Comparison of ENCODE assay signal across 19 cellular contexts in genomic region chr2:21915201-21915600, GRCh38.
DNase-seq lines count a peak whose midpoint lies in the region; ATAC-seq, FAIRE-seq and TF ChIP-seq lines count a peak whose summit lies in the region.
"Had no signal": no experiment of that assay in that cellular context is flagged by ENCODE, and none has a peak within 500 bp of the region (broad histone marks: within the 10 kb centered on the region; RNA-seq: fewer than 3 reads in every experiment).

No MANE protein-coding gene starts in this region.

- TF ChIP-seq CTCF in A549 (IDR thresholded peaks at IDR 0.05) (no peak), IMR-90 (conservative IDR thresholded peaks at IDR 0.05; ENCODE audit: low read depth, low read length) (no peak), H1 (IDR thresholded peaks at IDR 0.05; ENCODE audit: control extremely low read depth in 1 of 3, insufficient read depth in 1 of 3, low read depth in 1 of 3, low read length in 3 of 3) (no peak)
- no peak for TF ChIP-seq CTCF in CD4-positive, alpha-beta T cell (IDR thresholded peaks at IDR 0.05)

- no peak overlapping the region for H2AFZ ChIP-seq in IMR-90 (replicated peaks; ENCODE audit: low read length, poor library complexity)
- H2AFZ ChIP-seq in H1 (ENCODE audit: low read length) = no peak overlapping the region

- H3K4me1 Mint-ChIP-seq in CD4-positive, alpha-beta T cell (ENCODE audit: low read depth) = no peaks in the 10 kb centered on the region
- H3K4me1 Mint-ChIP-seq: B cell; CD4-positive, alpha-beta memory T cell; CD8-positive, alpha-beta memory T cell had no signal

- no peak overlapping the region for H3K56ac ChIP-seq in IMR-90 (ENCODE audit: extremely low read depth, insufficient read depth, low read length)
- no peak overlapping the region for H3K56ac ChIP-seq in H1 (replicated peaks; ENCODE audit: insufficient read length, low read depth, low read length)

- H4K20me1 ChIP-seq in IMR-90 (ENCODE audit: insufficient read depth, low read length) = no peaks in the 10 kb centered on the region
- no peaks in the 10 kb centered on the region for H4K20me1 ChIP-seq in H1 (replicated peaks in 1 of 2; ENCODE audit: control insufficient read depth in 1 of 2, insufficient read depth in 2 of 2, low read length in 2 of 2)
- H4K20me1 ChIP-seq: BLaER1 treated with 17β-estradiol and CSF1 and Interleukin-3, amounts not matched to agents 10 nM and 100 nM had no signal

- H3K4me2 ChIP-seq in A549 = no peak overlapping the region
- H3K4me2 ChIP-seq in IMR-90 (ENCODE audit: low read depth, low read length) = no peak overlapping the region
- no peak overlapping the region for H3K4me2 ChIP-seq in H1 (ENCODE audit: insufficient read depth in 1 of 2, low read depth in 2 of 2, low read length in 2 of 2)
- H3K4me2 ChIP-seq: BLaER1 treated with 17β-estradiol and CSF1 and Interleukin-3, amounts not matched to agents 10 nM and 100 nM had no signal

- no peak overlapping the region for H3K18ac ChIP-seq in IMR-90 (ENCODE audit: low read depth, low read length)
- no peak overlapping the region for H3K18ac ChIP-seq in H1 (ENCODE audit: extremely low read depth, low read length)

- H3K4ac ChIP-seq in IMR-90 (ENCODE audit: low read depth, low read length) (no peak overlapping the region), H1 (replicated peaks; ENCODE audit: insufficient read length, low read depth, low read length) (no peak overlapping the region)

- H3K4me1 ChIP-seq in A549 = no peaks in the 10 kb centered on the region
- H3K4me1 ChIP-seq in IMR-90 (ENCODE audit: control insufficient read depth, insufficient read depth, low read length) = no peaks in the 10 kb centered on the region
- H3K4me1 ChIP-seq in H1 (replicated peaks in 1 of 4; ENCODE audit: control insufficient read depth in 3 of 4, insufficient read depth in 4 of 4, low read length in 3 of 4) = no peaks in the 10 kb centered on the region
- H3K4me1 ChIP-seq: BLaER1 treated with 17β-estradiol and CSF1 and Interleukin-3, amounts not matched to agents 10 nM and 100 nM had no signal

- no peak overlapping the region for H2BK12ac ChIP-seq in H1 (ENCODE audit: low read depth, low read length)

- H3K9me3 Mint-ChIP-seq in CD4-positive, alpha-beta T cell = peaks cover 12% of the 10 kb centered on the region

- no peaks in the 10 kb centered on the region for H3K27me3 ChIP-seq in IMR-90 (ENCODE audit: control insufficient read depth, insufficient read depth, low read length)
- H3K27me3 ChIP-seq in H1 (replicated peaks in 1 of 4; ENCODE audit: control insufficient read depth in 3 of 4, extremely low read depth in 1 of 4, insufficient read depth in 3 of 4, low read length in 3 of 4) = no peaks in the 10 kb centered on the region
- no peaks in the 10 kb centered on the region for H3K27me3 ChIP-seq in CD4-positive, alpha-beta T cell (ENCODE audit: control insufficient read depth, insufficient read depth, low read length)
- H3K27me3 ChIP-seq: BLaER1 treated with 17β-estradiol and CSF1 and Interleukin-3, amounts not matched to agents 10 nM and 100 nM had no signal

- no peak overlapping the region for H2BK120ac ChIP-seq in IMR-90 (ENCODE audit: low read depth, low read length)
- H2BK120ac ChIP-seq in H1 (replicated peaks; ENCODE audit: low read depth, low read length) = no peak overlapping the region

- H3K23me2 ChIP-seq in H1 (ENCODE audit: low read depth, low read length) = no peaks in the 10 kb centered on the region

- FAIRE-seq in A549 (lab: Jason Lieb, UNC) (no peak), H1 (lab: Jason Lieb, UNC) (no peak)
- FAIRE-seq: A204.1, G401.6, GM12891, GM19239 had no signal

- H3K23ac ChIP-seq in IMR-90 (ENCODE audit: low read depth, low read length) (no peak overlapping the region), H1 (ENCODE audit: insufficient read length) (no peak overlapping the region)

- TF ChIP-seq EP300 in A549 (IDR thresholded peaks at IDR 0.05) (no peak), H1 (IDR thresholded peaks at IDR 0.05; ENCODE audit: borderline replicate concordance in 1 of 2, low read depth in 2 of 2, low read length in 2 of 2) (no peak)

- H2AK5ac ChIP-seq in IMR-90 (ENCODE audit: low read depth, low read length) (no peak overlapping the region), H1 (ENCODE audit: low read depth, low read length) (no peak overlapping the region)

- intact Hi-C loops in IMR-90 (cut with micrococcal nuclease) = no loop called here
- intact Hi-C loops in CD4-positive, alpha-beta T cell (cut with DNase I, micrococcal nuclease) = no loop called here

- no peak overlapping the region for H3K14ac ChIP-seq in IMR-90 (replicated peaks; ENCODE audit: low read depth, low read length)
- no peak overlapping the region for H3K14ac ChIP-seq in H1 (ENCODE audit: insufficient read length)

- CTCF ChIA-PET in A549 (lab: Yijun Ruan, JAX) = no interaction called here
- CTCF ChIA-PET in IMR-90 (lab: Yijun Ruan, JAX) = no interaction called here
- CTCF ChIA-PET in H1 (lab: Charles Lee; ENCODE audit: partially characterized antibody) = no interaction called here
- CTCF ChIA-PET in CD4-positive, alpha-beta T cell (lab: Charles Lee) = no interaction called here

- no TSS peak for BruUV-seq in IMR-90 (replicated peaks; lab: Mats Ljungman, UMichigan)

- WGBS in A549 (ENCODE audit: missing lambda C conversion rate) = 0% methylated on average over 1 of the region's 1 CpG
- WGBS in IMR-90 (ENCODE audit: extremely low coverage in 2 of 2, insufficient read length in 1 of 2), 2 experiments = no CpG with 5 or more reads among the region's 1 CpG
- WGBS in H1 (ENCODE audit: extremely low coverage in 1 of 2, insufficient coverage in 1 of 2, insufficient read length in 1 of 2, insufficient replicate concordance in 2 of 2, low coverage in 1 of 2, low lambda C conversion rate in 2 of 2, missing lambda C conversion rate in 1 of 2), 2 experiments = 100% methylated on average over 1 of the region's 1 CpG; no CpG with 5 or more reads in 1 of the 2 experiments

- no peaks in the 10 kb centered on the region for H3K9me1 ChIP-seq in IMR-90 (ENCODE audit: insufficient read depth, low read length)

- in situ Hi-C loops in IMR-90 (cut with MboI; ENCODE audit: low sequenced_read_pairs) = no loop called here

- no peak overlapping the region for H2AK9ac ChIP-seq in IMR-90 (replicated peaks; ENCODE audit: low read depth, low read length, poor library complexity)

- no peak for TF ChIP-seq RAD21 in A549 (conservative IDR thresholded peaks at IDR 0.05 in 1 of 2, IDR thresholded peaks at IDR 0.05 in 1 of 2)
- no peak for TF ChIP-seq RAD21 in IMR-90 (IDR thresholded peaks at IDR 0.05; ENCODE audit: low read length)
- TF ChIP-seq RAD21 in H1 (IDR thresholded peaks at IDR 0.05 in 1 of 2, conservative IDR thresholded peaks at IDR 0.05 in 1 of 2; ENCODE audit: low read depth in 2 of 2, low read length in 2 of 2) = no peak

- H3K9me3 ChIP-seq in A549 (peaks cover 3% of the 10 kb centered on the region; the same call in 1 of the 3 replicates), IMR-90 (ENCODE audit: control insufficient read depth, insufficient read depth, low read length) (no peaks in the 10 kb centered on the region), H1 (ENCODE audit: insufficient read depth in 2 of 2, low read depth in 1 of 2, low read length in 1 of 2) (no peaks in the 10 kb centered on the region)
- H3K9me3 ChIP-seq in CD4-positive, alpha-beta T cell (ENCODE audit: control insufficient read depth, low read length) = no peaks in the 10 kb centered on the region
- H3K9me3 ChIP-seq: BLaER1 treated with 17β-estradiol and CSF1 and Interleukin-3, amounts not matched to agents 10 nM and 100 nM had no signal

- H2BK15ac ChIP-seq in IMR-90 (ENCODE audit: low read depth, low read length) (no peak overlapping the region), H1 (ENCODE audit: low read length) (no peak overlapping the region)

- H2BK5ac ChIP-seq in IMR-90 (ENCODE audit: low read depth, low read length, poor library complexity, severe bottlenecking) (no peak overlapping the region), H1 (ENCODE audit: low read depth, low read length) (no peak overlapping the region)

- no peak overlapping the region for H4K91ac ChIP-seq in IMR-90 (ENCODE audit: insufficient read depth, low read depth, low read length)
- no peak overlapping the region for H4K91ac ChIP-seq in H1 (replicated peaks; ENCODE audit: insufficient read length, low read length)

- no peaks in the 10 kb centered on the region for H3K27me3 Mint-ChIP-seq in CD4-positive, alpha-beta T cell
- H3K27me3 Mint-ChIP-seq: B cell; CD4-positive, alpha-beta memory T cell; CD8-positive, alpha-beta memory T cell had no signal

- no peak overlapping the region for H3K27ac Mint-ChIP-seq in CD4-positive, alpha-beta T cell
- H3K27ac Mint-ChIP-seq: B cell; CD4-positive, alpha-beta memory T cell; CD8-positive, alpha-beta memory T cell had no signal

- dilution Hi-C loops in IMR-90 (cut with HindIII; ENCODE audit: low sequenced_read_pairs, unreplicated experiment) = no loop called here

- H3K36me3 ChIP-seq in IMR-90 (ENCODE audit: control insufficient read depth, insufficient read depth, low read length) (no peaks in the 10 kb centered on the region), H1 (ENCODE audit: control insufficient read depth in 2 of 4, insufficient read depth in 4 of 4, low read length in 3 of 4) (no peaks in the 10 kb centered on the region)
- H3K36me3 ChIP-seq: BLaER1 treated with 17β-estradiol and CSF1 and Interleukin-3, amounts not matched to agents 10 nM and 100 nM had no signal

- H3K4me3 Mint-ChIP-seq in CD4-positive, alpha-beta T cell = no peak overlapping the region
- H3K4me3 Mint-ChIP-seq: B cell; CD4-positive, alpha-beta memory T cell; CD8-positive, alpha-beta memory T cell had no signal

- ATAC-seq in A549 (no peak), IMR-90 (ENCODE audit: low read depth) (no peak)
- no peak for ATAC-seq in CD4-positive, alpha-beta T cell (ENCODE audit: poor library complexity)

- H3K79me2 ChIP-seq in H1 (ENCODE audit: control insufficient read depth in 1 of 2, insufficient read depth in 2 of 2, low read length in 2 of 2) = no peaks in the 10 kb centered on the region

- H3K9ac ChIP-seq in IMR-90 (ENCODE audit: low read depth, low read length) (no peak overlapping the region), H1 (replicated peaks in 1 of 4; ENCODE audit: extremely low read depth in 1 of 4, low read depth in 3 of 4, low read length in 3 of 4) (no peak overlapping the region)
- H3K9ac ChIP-seq: BLaER1 treated with 17β-estradiol and CSF1 and Interleukin-3, amounts not matched to agents 10 nM and 100 nM had no signal

- no peak for DNase-seq in A549 (ENCODE audit: low read depth in 1 of 2, low spot score in 1 of 2)
- no peak for DNase-seq in IMR-90
- DNase-seq in H1 (ENCODE audit: low read depth in 1 of 2, low spot score in 2 of 2) = no peak
- no peak for DNase-seq in CD4-positive, alpha-beta T cell
- no peak for DNase-seq in medulla oblongata (ENCODE audit: extremely low spot score)
- DNase-seq: 8988T; AML-193; CD4-positive, alpha-beta memory T cell; CD8-positive, alpha-beta memory T cell; COR-L47; DMS79 treated with DMSO at 0.1 percent for 48 hours; GF-D8 had no signal

- no peak overlapping the region for H4K8ac ChIP-seq in IMR-90 (ENCODE audit: low read depth in 2 of 2, low read length in 2 of 2)
- H4K8ac ChIP-seq in H1 (ENCODE audit: extremely low read depth, insufficient read depth, low read length) = no peak overlapping the region

- no peak for TF ChIP-seq POLR2A in A549 (IDR thresholded peaks at IDR 0.05; ENCODE audit: low read length)
- no peak for TF ChIP-seq POLR2A in IMR-90 (IDR thresholded peaks at IDR 0.05; ENCODE audit: low read depth, low read length)
- TF ChIP-seq POLR2A in H1 (IDR thresholded peaks at IDR 0.05; ENCODE audit: control extremely low read depth in 1 of 2, low read depth in 2 of 2, low read length in 2 of 2) = no peak

- no peaks in the 10 kb centered on the region for H3K36me3 Mint-ChIP-seq in CD4-positive, alpha-beta T cell (ENCODE audit: low read depth)
- H3K36me3 Mint-ChIP-seq: CD4-positive, alpha-beta memory T cell; CD8-positive, alpha-beta memory T cell had no signal

- H2BK20ac ChIP-seq in IMR-90 (ENCODE audit: low read depth, low read length) (no peak overlapping the region), H1 (ENCODE audit: low read length) (no peak overlapping the region)

- no peak overlapping the region for H4K5ac ChIP-seq in IMR-90 (ENCODE audit: low read depth, low read length)
- no peak overlapping the region for H4K5ac ChIP-seq in H1 (ENCODE audit: insufficient read length, low read depth, low read length)

- no peaks in the 10 kb centered on the region for H3K79me1 ChIP-seq in IMR-90 (ENCODE audit: low read depth in 1 of 2, low read length in 2 of 2)
- no peaks in the 10 kb centered on the region for H3K79me1 ChIP-seq in H1 (ENCODE audit: low read depth, low read length)

- H3K27ac ChIP-seq in A549 = no peak overlapping the region
- H3K27ac ChIP-seq in IMR-90 (ENCODE audit: insufficient read depth, low read length) = no peak overlapping the region
- H3K27ac ChIP-seq in H1 (ENCODE audit: low read depth, low read length) = no peak overlapping the region
- H3K27ac ChIP-seq in CD4-positive, alpha-beta T cell (ENCODE audit: low read depth, low read length) = no peak overlapping the region
- H3K27ac ChIP-seq: BLaER1 treated with 17β-estradiol and CSF1 and Interleukin-3, amounts not matched to agents 10 nM and 100 nM; C4-2B had no signal

- H3K4me3 ChIP-seq in A549 (no peak overlapping the region), IMR-90 (ENCODE audit: insufficient read depth, low read depth, low read length) (no peak overlapping the region), H1 (ENCODE audit: extremely low read depth in 1 of 4, insufficient read depth in 2 of 4, low read depth in 3 of 4, low read length in 4 of 4) (no peak overlapping the region)
- H3K4me3 ChIP-seq: BLaER1 treated with 17β-estradiol and CSF1 and Interleukin-3, amounts not matched to agents 10 nM and 100 nM had no signal

- POLR2A ChIA-PET in A549 (lab: Yijun Ruan, JAX) = no interaction called here
- POLR2A ChIA-PET in IMR-90 (lab: Charles Lee; ENCODE audit: unreplicated experiment) = no interaction called here
- POLR2A ChIA-PET in H1 (lab: Charles Lee; ENCODE audit: partially characterized antibody) = no interaction called here
- POLR2A ChIA-PET in CD4-positive, alpha-beta T cell (lab: Charles Lee) = no interaction called here

Comparison
In these comparisons a context has a peak if more than half of its experiments do, and no peak if none do; other contexts are left out.
1. Of the 18 proteins assayed by ChIP-seq in both H1 and A549: peak only in H1: none; only in A549: none; in both: MAFK; in neither: 17.